ENCODE assay signal across 12 cellular contexts in the genomic region with DNA sequence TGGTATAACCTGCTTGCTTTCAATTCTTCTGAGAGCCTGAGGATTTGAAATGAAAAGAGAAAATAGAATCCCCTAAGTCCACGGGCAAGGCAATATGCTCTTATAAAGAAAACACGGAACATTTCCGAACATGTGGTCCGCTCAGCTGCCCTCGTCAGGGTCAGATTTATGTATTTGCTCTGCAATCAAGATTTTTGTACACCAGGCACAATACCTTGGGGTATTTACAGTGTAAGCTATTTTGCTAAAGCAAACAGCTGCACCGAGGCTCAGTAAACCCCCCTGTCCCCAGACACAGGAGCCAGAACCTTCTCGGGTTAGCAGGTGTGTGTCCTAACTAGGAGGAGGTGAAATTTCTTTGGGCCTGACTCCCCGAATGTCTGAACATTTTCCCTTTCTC.
"Had no signal": no experiment of that assay in that cellular context is flagged by ENCODE, and none has a peak within 500 bp of the region (broad histone marks: within the 10 kb centered on the region; RNA-seq: fewer than 3 reads in every experiment).

No MANE protein-coding gene starts in this region.

- H3K4me3 Mint-ChIP-seq: activated B cell treated with CpG ODN at 0.5 μM for 24 hours; activated CD4-positive, alpha-beta T cell treated with anti-CD3 and anti-CD28 coated beads, Interleukin-2, amount 10 ng/mL, durations not matched to agents 7 days and 5 days; activated naive CD8-positive, alpha-beta T cell treated with anti-CD3 and anti-CD28 coated beads, Interleukin-2, amount 50 U/mL, for 24 hours; T-helper 1 cell treated with Interleukin-12 subunit alpha and Interleukin-12 subunit beta and Interleukin-4 antibody, amounts not matched to agents 30 μg/mL and 1 μg/mL, for 36 hours had no signal

- H3K4me1 Mint-ChIP-seq: activated B cell treated with CpG ODN at 0.5 μM for 24 hours; activated CD4-positive, alpha-beta T cell treated with anti-CD3 and anti-CD28 coated beads, Interleukin-2, amount 10 ng/mL, durations not matched to agents 7 days and 5 days; activated naive CD8-positive, alpha-beta T cell treated with anti-CD3 and anti-CD28 coated beads, Interleukin-2, amount 50 U/mL, for 24 hours had no signal

- DNase-seq: activated B cell treated with CpG ODN at 0.5 μM for 24 hours; activated CD4-positive, alpha-beta T cell treated with anti-CD3 and anti-CD28 coated beads, Interleukin-2, amount 10 ng/mL, durations not matched to agents 7 days and 5 days; activated CD8-positive, alpha-beta memory T cell treated with anti-CD3 and anti-CD28 coated beads for 24 hours; activated naive CD4-positive, alpha-beta T cell treated with Interleukin-2 at 50 U/mL for 16 hours; activated naive CD8-positive, alpha-beta T cell treated with anti-CD3 and anti-CD28 coated beads, Interleukin-2, amount 50 U/mL, for 24 hours; left ventricle myocardium inferior; mesenchymal stem cell; small intestine had no signal

- H3K9me3 ChIP-seq: ascending aorta, gastroesophageal sphincter, left ventricle myocardium inferior, tibial nerve had no signal

- ATAC-seq: activated naive CD8-positive, alpha-beta T cell treated with anti-CD3 and anti-CD28 coated beads, Interleukin-2, amount 50 U/mL, for 24 hours; gastroesophageal sphincter had no signal

- H3K27ac ChIP-seq: ascending aorta, gastroesophageal sphincter, left ventricle myocardium inferior had no signal

- H3K4me1 ChIP-seq: ascending aorta, left ventricle myocardium inferior had no signal

- H3K36me3 ChIP-seq: ascending aorta, gastroesophageal sphincter, left ventricle myocardium inferior, tibial nerve had no signal

- H3K4me3 ChIP-seq: ascending aorta, gastroesophageal sphincter, left ventricle myocardium inferior, tibial nerve had no signal

- H3K27me3 ChIP-seq: ascending aorta, gastroesophageal sphincter, tibial nerve had no signal

- H3K9me3 Mint-ChIP-seq: activated B cell treated with CpG ODN at 0.5 μM for 24 hours; activated CD4-positive, alpha-beta T cell treated with anti-CD3 and anti-CD28 coated beads, Interleukin-2, amount 10 ng/mL, durations not matched to agents 7 days and 5 days; activated naive CD8-positive, alpha-beta T cell treated with anti-CD3 and anti-CD28 coated beads, Interleukin-2, amount 50 U/mL, for 24 hours; T-helper 1 cell treated with Interleukin-12 subunit alpha and Interleukin-12 subunit beta and Interleukin-4 antibody, amounts not matched to agents 30 μg/mL and 1 μg/mL, for 36 hours had no signal

- H3K27ac Mint-ChIP-seq: activated B cell treated with CpG ODN at 0.5 μM for 24 hours; activated CD4-positive, alpha-beta T cell treated with anti-CD3 and anti-CD28 coated beads, Interleukin-2, amount 10 ng/mL, durations not matched to agents 7 days and 5 days; activated naive CD8-positive, alpha-beta T cell treated with anti-CD3 and anti-CD28 coated beads, Interleukin-2, amount 50 U/mL, for 24 hours; T-helper 1 cell treated with Interleukin-12 subunit alpha and Interleukin-12 subunit beta and Interleukin-4 antibody, amounts not matched to agents 30 μg/mL and 1 μg/mL, for 36 hours had no signal
